Comparison of ENCODE assay signal across 1 cellular context in the genomic region with DNA sequence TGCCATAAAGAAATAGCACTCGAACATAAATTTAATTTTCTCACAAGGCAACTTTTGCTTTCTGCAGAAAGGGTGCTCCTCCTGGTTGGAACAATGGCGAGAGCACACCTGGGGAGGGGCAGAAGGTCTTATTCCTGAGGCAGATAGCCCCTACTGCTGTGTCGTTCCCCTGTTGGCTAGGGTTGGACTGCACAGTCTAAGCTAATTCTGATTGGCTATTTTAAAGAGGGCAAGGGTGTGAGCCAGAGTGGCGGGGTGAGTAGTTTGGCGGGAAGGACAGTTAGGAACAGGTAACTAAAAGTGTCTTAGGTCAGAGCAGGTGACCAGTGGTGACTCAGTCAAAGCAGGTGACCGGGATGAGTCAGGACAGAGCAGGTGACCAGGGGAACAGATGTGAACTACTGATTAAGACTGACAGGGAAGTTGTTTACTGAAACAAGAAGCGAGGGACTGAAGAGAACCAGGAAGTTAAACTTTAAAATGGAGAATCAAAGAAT.
A peak's percentile ranks its signal among the peaks of the same experiment; 100 is the strongest.
TF ChIP-seq lines count a peak whose summit lies in the region.

No MANE protein-coding gene starts in this region.

TF ChIP-seq in K562, 482 proteins besides CTCF, POLR2A, EP300 and RAD21 (continued from another document):
- TF ChIP-seq SOX6 (IDR thresholded peaks at IDR 0.05) (peak; percentile 77; the same call in 1 of the 2 replicates), FUS (optimal IDR thresholded peaks at IDR 0.05; ENCODE audit: low read depth, low read length) (no peak), ZNF175 (CRISPR knock-in tag; IDR thresholded peaks at IDR 0.05; ENCODE audit: low read depth) (peak; percentile 53; the same call in 1 of the 2 replicates), NBN (IDR thresholded peaks at IDR 0.05; ENCODE audit: low read depth) (no peak; the same call in 1 of the 2 replicates), POLR3G (IDR thresholded peaks at IDR 0.05; ENCODE audit: extremely low read depth, insufficient read length, insufficient replicate concordance) (no peak), MEIS2 (IDR thresholded peaks at IDR 0.05; ENCODE audit: partially characterized antibody) (peak; percentile 21), TRIM24 (IDR thresholded peaks at IDR 0.05) (peak; percentile 91 to 95; a peak in 3 of 4 replicates), BCL6 (CRISPR knock-in tag; IDR thresholded peaks at IDR 0.05) (no peak), ZC3H11A (IDR thresholded peaks at IDR 0.05; ENCODE audit: low read depth, low read length) (no peak), TAL1 (IDR thresholded peaks at IDR 0.05) (peak; percentile 73), EZH2 (IDR thresholded peaks at IDR 0.05; ENCODE audit: borderline replicate concordance, low read depth, low read length) (no peak), ZNF75A (CRISPR knock-in tag; IDR thresholded peaks at IDR 0.05) (no peak), RUNX1 (IDR thresholded peaks at IDR 0.05; ENCODE audit: low read depth) (no peak), HDAC8 (tag; IDR thresholded peaks at IDR 0.05) (no peak), ETS2 (tag; IDR thresholded peaks at IDR 0.05; ENCODE audit: borderline replicate concordance, poor library complexity, severe bottlenecking) (no peak), BACH1 (tag; IDR thresholded peaks at IDR 0.05) (0 out of 2 replicates have a peak, but pooled peaks have one; percentile 54), ATF1 (CRISPR knock-in tag; IDR thresholded peaks at IDR 0.05) (no peak), ATF1 (tag; IDR thresholded peaks at IDR 0.05) (no peak), DMBX1 (CRISPR knock-in tag; IDR thresholded peaks at IDR 0.05; ENCODE audit: borderline replicate concordance) (peak; percentile 55; the same call in 1 of the 2 replicates), RBM25 (IDR thresholded peaks at IDR 0.05; ENCODE audit: low read depth, low read length, severe bottlenecking) (no peak), FOSL1 (tag; conservative IDR thresholded peaks at IDR 0.05) (peak; percentile 98), ETV6 (IDR thresholded peaks at IDR 0.05; ENCODE audit: borderline replicate concordance in 1 of 2, low read depth in 2 of 2, low read length in 1 of 2) (no peak), ETV6 (CRISPR knock-in tag; IDR thresholded peaks at IDR 0.05; ENCODE audit: borderline replicate concordance) (no peak), CBFB (CRISPR knock-in tag; IDR thresholded peaks at IDR 0.05) (no peak), NRF1 (conservative IDR thresholded peaks at IDR 0.05 in 1 of 2, IDR thresholded peaks at IDR 0.05 in 1 of 2) (no peak), NFIX (CRISPR knock-in tag; IDR thresholded peaks at IDR 0.05; ENCODE audit: low read depth) (no peak), STAT5A (IDR thresholded peaks at IDR 0.05; ENCODE audit: borderline replicate concordance, low read length) (no peak), JUN (IDR thresholded peaks at IDR 0.05; ENCODE audit: borderline replicate concordance, low read depth, low read length) (peak; percentile 97), JUN (CRISPR knock-in tag; IDR thresholded peaks at IDR 0.05; ENCODE audit: borderline replicate concordance) (no peak)
- TF ChIP-seq, protein P1, sequence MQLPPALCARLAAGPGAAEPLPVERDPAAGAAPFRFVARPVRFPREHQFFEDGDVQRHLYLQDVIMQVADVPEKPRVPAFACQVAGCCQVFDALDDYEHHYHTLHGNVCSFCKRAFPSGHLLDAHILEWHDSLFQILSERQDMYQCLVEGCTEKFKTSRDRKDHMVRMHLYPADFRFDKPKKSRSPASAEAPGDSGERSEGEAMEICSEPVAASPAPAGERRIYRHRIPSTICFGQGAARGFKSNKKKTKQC (CRISPR knock-in tag; IDR thresholded peaks at IDR 0.05) = no peak
- TF ChIP-seq, protein P2, sequence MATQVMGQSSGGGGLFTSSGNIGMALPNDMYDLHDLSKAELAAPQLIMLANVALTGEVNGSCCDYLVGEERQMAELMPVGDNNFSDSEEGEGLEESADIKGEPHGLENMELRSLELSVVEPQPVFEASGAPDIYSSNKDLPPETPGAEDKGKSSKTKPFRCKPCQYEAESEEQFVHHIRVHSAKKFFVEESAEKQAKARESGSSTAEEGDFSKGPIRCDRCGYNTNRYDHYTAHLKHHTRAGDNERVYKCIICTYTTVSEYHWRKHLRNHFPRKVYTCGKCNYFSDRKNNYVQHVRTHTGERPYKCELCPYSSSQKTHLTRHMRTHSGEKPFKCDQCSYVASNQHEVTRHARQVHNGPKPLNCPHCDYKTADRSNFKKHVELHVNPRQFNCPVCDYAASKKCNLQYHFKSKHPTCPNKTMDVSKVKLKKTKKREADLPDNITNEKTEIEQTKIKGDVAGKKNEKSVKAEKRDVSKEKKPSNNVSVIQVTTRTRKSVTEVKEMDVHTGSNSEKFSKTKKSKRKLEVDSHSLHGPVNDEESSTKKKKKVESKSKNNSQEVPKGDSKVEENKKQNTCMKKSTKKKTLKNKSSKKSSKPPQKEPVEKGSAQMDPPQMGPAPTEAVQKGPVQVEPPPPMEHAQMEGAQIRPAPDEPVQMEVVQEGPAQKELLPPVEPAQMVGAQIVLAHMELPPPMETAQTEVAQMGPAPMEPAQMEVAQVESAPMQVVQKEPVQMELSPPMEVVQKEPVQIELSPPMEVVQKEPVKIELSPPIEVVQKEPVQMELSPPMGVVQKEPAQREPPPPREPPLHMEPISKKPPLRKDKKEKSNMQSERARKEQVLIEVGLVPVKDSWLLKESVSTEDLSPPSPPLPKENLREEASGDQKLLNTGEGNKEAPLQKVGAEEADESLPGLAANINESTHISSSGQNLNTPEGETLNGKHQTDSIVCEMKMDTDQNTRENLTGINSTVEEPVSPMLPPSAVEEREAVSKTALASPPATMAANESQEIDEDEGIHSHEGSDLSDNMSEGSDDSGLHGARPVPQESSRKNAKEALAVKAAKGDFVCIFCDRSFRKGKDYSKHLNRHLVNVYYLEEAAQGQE (CRISPR knock-in tag; IDR thresholded peaks at IDR 0.05; ENCODE audit: low read depth) = no peak
- TF ChIP-seq, protein P3, sequence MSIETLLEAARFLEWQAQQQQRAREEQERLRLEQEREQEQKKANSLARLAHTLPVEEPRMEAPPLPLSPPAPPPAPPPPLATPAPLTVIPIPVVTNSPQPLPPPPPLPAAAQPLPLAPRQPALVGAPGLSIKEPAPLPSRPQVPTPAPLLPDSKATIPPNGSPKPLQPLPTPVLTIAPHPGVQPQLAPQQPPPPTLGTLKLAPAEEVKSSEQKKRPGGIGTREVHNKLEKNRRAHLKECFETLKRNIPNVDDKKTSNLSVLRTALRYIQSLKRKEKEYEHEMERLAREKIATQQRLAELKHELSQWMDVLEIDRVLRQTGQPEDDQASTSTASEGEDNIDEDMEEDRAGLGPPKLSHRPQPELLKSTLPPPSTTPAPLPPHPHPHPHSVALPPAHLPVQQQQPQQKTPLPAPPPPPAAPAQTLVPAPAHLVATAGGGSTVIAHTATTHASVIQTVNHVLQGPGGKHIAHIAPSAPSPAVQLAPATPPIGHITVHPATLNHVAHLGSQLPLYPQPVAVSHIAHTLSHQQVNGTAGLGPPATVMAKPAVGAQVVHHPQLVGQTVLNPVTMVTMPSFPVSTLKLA (conservative IDR thresholded peaks at IDR 0.05) = no peak
- TF ChIP-seq, protein P4, sequence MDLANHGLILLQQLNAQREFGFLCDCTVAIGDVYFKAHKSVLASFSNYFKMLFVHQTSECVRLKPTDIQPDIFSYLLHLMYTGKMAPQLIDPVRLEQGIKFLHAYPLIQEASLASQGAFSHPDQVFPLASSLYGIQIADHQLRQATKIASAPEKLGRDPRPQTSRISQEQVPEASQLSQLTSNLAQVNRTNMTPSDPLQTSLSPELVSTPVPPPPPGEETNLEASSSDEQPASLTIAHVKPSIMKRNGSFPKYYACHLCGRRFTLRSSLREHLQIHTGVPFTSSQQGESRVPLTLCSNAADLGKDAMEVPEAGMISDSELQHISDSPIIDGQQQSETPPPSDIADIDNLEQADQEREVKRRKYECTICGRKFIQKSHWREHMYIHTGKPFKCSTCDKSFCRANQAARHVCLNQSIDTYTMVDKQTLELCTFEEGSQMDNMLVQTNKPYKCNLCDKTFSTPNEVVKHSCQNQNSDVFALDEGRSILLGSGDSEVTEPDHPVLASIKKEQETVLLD (IDR thresholded peaks at IDR 0.05) = no peak
- TF ChIP-seq, protein P5, sequence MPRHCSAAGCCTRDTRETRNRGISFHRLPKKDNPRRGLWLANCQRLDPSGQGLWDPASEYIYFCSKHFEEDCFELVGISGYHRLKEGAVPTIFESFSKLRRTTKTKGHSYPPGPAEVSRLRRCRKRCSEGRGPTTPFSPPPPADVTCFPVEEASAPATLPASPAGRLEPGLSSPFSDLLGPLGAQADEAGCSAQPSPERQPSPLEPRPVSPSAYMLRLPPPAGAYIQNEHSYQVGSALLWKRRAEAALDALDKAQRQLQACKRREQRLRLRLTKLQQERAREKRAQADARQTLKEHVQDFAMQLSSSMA (CRISPR knock-in tag; IDR thresholded peaks at IDR 0.05) = no peak
- TF ChIP-seq, protein P6, sequence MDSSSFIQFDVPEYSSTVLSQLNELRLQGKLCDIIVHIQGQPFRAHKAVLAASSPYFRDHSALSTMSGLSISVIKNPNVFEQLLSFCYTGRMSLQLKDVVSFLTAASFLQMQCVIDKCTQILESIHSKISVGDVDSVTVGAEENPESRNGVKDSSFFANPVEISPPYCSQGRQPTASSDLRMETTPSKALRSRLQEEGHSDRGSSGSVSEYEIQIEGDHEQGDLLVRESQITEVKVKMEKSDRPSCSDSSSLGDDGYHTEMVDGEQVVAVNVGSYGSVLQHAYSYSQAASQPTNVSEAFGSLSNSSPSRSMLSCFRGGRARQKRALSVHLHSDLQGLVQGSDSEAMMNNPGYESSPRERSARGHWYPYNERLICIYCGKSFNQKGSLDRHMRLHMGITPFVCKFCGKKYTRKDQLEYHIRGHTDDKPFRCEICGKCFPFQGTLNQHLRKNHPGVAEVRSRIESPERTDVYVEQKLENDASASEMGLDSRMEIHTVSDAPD (CRISPR knock-in tag; IDR thresholded peaks at IDR 0.05) = no peak
TF ChIP-seq in K562: peak in this region for 85.
